ENCODE assay signal across 15 cellular contexts in the genomic region with DNA sequence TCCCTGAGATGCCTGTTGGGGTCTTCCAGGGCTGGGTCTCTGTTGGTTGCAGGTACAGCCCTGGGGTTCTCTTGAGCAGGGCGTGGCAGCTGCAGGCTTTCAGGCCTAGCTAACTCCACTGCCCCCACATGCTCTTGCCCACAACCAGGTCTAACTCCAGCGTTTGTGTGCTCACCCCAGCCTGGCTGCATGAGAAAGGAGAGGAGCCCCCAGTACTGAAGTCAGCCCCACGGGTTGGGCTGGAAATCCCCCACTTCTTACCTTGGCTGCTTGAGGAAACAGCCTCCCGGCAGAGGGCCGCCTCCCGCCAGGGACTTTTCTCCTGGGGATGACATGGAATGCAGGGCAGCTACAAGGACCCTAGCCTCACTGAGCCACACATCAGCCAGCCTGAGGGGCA. TPM values are rescaled to one million over a fixed set of nuclear protein-coding genes. Genes with fewer than 3 reads are reported as not detected.
DNase-seq lines count a peak whose midpoint lies in the region; ATAC-seq, FAIRE-seq and TF ChIP-seq lines count a peak whose summit lies in the region.
"Had no signal": no experiment of that assay in that cellular context is flagged by ENCODE, and none has a peak within 500 bp of the region (broad histone marks: within the 10 kb centered on the region; RNA-seq: fewer than 3 reads in every experiment).

No MANE protein-coding gene starts in this region.

- H3K36me3 Mint-ChIP-seq in CD8-positive, alpha-beta memory T cell: no peaks in the 10 kb centered on the region
- H3K36me3 Mint-ChIP-seq in activated CD8-positive, alpha-beta T cell treated with anti-CD3 and anti-CD28 coated beads for 36 hours (ENCODE audit: low read depth): no peaks in the 10 kb centered on the region
- H3K36me3 Mint-ChIP-seq: CD4-positive, alpha-beta memory T cell had no signal

- POLR2A ChIA-PET in CD8-positive, alpha-beta memory T cell (lab: Charles Lee): no interaction called here
- POLR2A ChIA-PET in activated CD8-positive, alpha-beta T cell treated with anti-CD3 and anti-CD28 coated beads for 36 hours (lab: Charles Lee): interaction anchor here (1.5 kb wide), 1 partner anchor 9 kb away, joined by 3 read pairs; no protein-coding TSS in a partner anchor

- no peak for TF ChIP-seq POLR2A in GM12891 (IDR thresholded peaks at IDR 0.05; ENCODE audit: low read depth, low read length)

- no peak overlapping the region for H3K27ac Mint-ChIP-seq in CD8-positive, alpha-beta memory T cell
- no peak overlapping the region for H3K27ac Mint-ChIP-seq in activated CD8-positive, alpha-beta T cell treated with anti-CD3 and anti-CD28 coated beads for 36 hours

- H4K20me1 ChIP-seq in BLaER1 treated with 17β-estradiol and CSF1 and Interleukin-3, amounts not matched to agents 10 nM and 100 nM: no peaks in the 10 kb centered on the region
- no peaks in the 10 kb centered on the region for H4K20me1 ChIP-seq in osteoblast (ENCODE audit: insufficient read depth, low read length)

- H3K27me3 Mint-ChIP-seq in CD8-positive, alpha-beta memory T cell: peaks cover 0 to 5% of the 10 kb centered on the region in 2 donors
- H3K27me3 Mint-ChIP-seq in activated CD8-positive, alpha-beta T cell treated with anti-CD3 and anti-CD28 coated beads for 36 hours: no peaks in the 10 kb centered on the region
- H3K27me3 Mint-ChIP-seq: CD4-positive, alpha-beta memory T cell had no signal

- H3K27me3 ChIP-seq in BLaER1 treated with 17β-estradiol and CSF1 and Interleukin-3, amounts not matched to agents 10 nM and 100 nM: peaks cover 0 to 12% (median 1%) of the 10 kb centered on the region in 11 experiments; a peak in 5 of 22 replicates
- H3K27me3 ChIP-seq in osteoblast (ENCODE audit: insufficient read depth, low read length): no peaks in the 10 kb centered on the region
- H3K27me3 ChIP-seq in CD8-positive, alpha-beta memory T cell (ENCODE audit: insufficient read depth, low read length, poor library complexity, severe bottlenecking): no peaks in the 10 kb centered on the region

- H3K4me1 ChIP-seq in BLaER1 treated with 17β-estradiol and CSF1 and Interleukin-3, amounts not matched to agents 10 nM and 100 nM: peaks cover 59 to 97% (median 91%) of the 10 kb centered on the region in 10 experiments
- H3K4me1 ChIP-seq in osteoblast (ENCODE audit: insufficient read depth, low read length): peaks cover 17% of the 10 kb centered on the region
- H3K4me1 ChIP-seq in CD8-positive, alpha-beta memory T cell (ENCODE audit: insufficient read depth, low read length): peaks cover 4% of the 10 kb centered on the region

- TF ChIP-seq CTCF in VCaP (conservative IDR thresholded peaks at IDR 0.05) (no peak), osteoblast (IDR thresholded peaks at IDR 0.05; ENCODE audit: extremely low read depth, low read depth, low read length) (no peak)
- TF ChIP-seq CTCF in activated CD8-positive, alpha-beta T cell treated with anti-CD3 and anti-CD28 coated beads for 36 hours (IDR thresholded peaks at IDR 0.05): no peak

- no peak overlapping the region for H3K4me3 Mint-ChIP-seq in CD8-positive, alpha-beta memory T cell
- H3K4me3 Mint-ChIP-seq in activated CD8-positive, alpha-beta T cell treated with anti-CD3 and anti-CD28 coated beads for 36 hours: no peak overlapping the region
- H3K4me3 Mint-ChIP-seq: CD4-positive, alpha-beta memory T cell had no signal

- H3K4me2 ChIP-seq in BLaER1 treated with 17β-estradiol and CSF1 and Interleukin-3, amounts not matched to agents 10 nM and 100 nM: peak overlapping the region; percentile 38 to 99 (median 98); a peak in 21 of 22 replicates
- no peak overlapping the region for H3K4me2 ChIP-seq in osteoblast (ENCODE audit: insufficient read depth, low read length)

- no peaks in the 10 kb centered on the region for H3K36me3 ChIP-seq in BLaER1 treated with 17β-estradiol and CSF1 and Interleukin-3, amounts not matched to agents 10 nM and 100 nM
- H3K36me3 ChIP-seq in osteoblast (ENCODE audit: insufficient read depth, low read length): no peaks in the 10 kb centered on the region
- no peaks in the 10 kb centered on the region for H3K36me3 ChIP-seq in CD8-positive, alpha-beta memory T cell (ENCODE audit: insufficient read depth, low read length)

- no peak overlapping the region for H2AFZ ChIP-seq in osteoblast (ENCODE audit: low read length)

- H3K9ac ChIP-seq in BLaER1 treated with 17β-estradiol and CSF1 and Interleukin-3, amounts not matched to agents 10 nM and 100 nM: 0 out of 22 replicates have a peak overlapping the region, but pooled peaks of 1 of the 11 experiments have one; percentile 12

- FAIRE-seq in GM12891 (lab: Jason Lieb, UNC): peak; percentile 23
- FAIRE-seq: H54, K562 had no signal

- no peak for ATAC-seq in activated CD8-positive, alpha-beta T cell treated with anti-CD3 and anti-CD28 coated beads for 36 hours
- ATAC-seq: K562 had no signal

- peak overlapping the region in 7 of 11 experiments; percentile 35 to 97 (median 95); a peak in 8 of 22 replicates for H3K27ac ChIP-seq in BLaER1 treated with 17β-estradiol and CSF1 and Interleukin-3, amounts not matched to agents 10 nM and 100 nM
- H3K27ac ChIP-seq in VCaP (peak overlapping the region; percentile 67), osteoblast (ENCODE audit: low read depth, low read length) (no peak overlapping the region)
- H3K27ac ChIP-seq in CD8-positive, alpha-beta memory T cell (ENCODE audit: low read depth, low read length): no peak overlapping the region
- H3K27ac ChIP-seq: C4-2B, HL-60 had no signal

- intact Hi-C loops in activated CD8-positive, alpha-beta T cell treated with anti-CD3 and anti-CD28 coated beads for 36 hours (cut with micrococcal nuclease): no loop called here

- H3K4me1 Mint-ChIP-seq in CD8-positive, alpha-beta memory T cell: peaks cover 4 to 9% (median 4%) of the 10 kb centered on the region in 3 donors
- H3K4me1 Mint-ChIP-seq in activated CD8-positive, alpha-beta T cell treated with anti-CD3 and anti-CD28 coated beads for 36 hours (ENCODE audit: low read depth): peaks cover 5% of the 10 kb centered on the region

- H3K9me3 Mint-ChIP-seq in CD8-positive, alpha-beta memory T cell: no peaks in the 10 kb centered on the region
- no peaks in the 10 kb centered on the region for H3K9me3 Mint-ChIP-seq in activated CD8-positive, alpha-beta T cell treated with anti-CD3 and anti-CD28 coated beads for 36 hours
- H3K9me3 Mint-ChIP-seq: CD4-positive, alpha-beta memory T cell had no signal

- H3K9me3 ChIP-seq in BLaER1 treated with 17β-estradiol and CSF1 and Interleukin-3, amounts not matched to agents 10 nM and 100 nM (replicated peaks in 1 of 11): no peaks in the 10 kb centered on the region
- no peaks in the 10 kb centered on the region for H3K9me3 ChIP-seq in osteoblast (ENCODE audit: low read depth, low read length)
- H3K9me3 ChIP-seq in CD8-positive, alpha-beta memory T cell (ENCODE audit: low read length): no peaks in the 10 kb centered on the region

- no peaks in the 10 kb centered on the region for H3K79me2 ChIP-seq in osteoblast (ENCODE audit: insufficient read depth, low read length)

- DNase-seq in GM12891 (ENCODE audit: insufficient read length, low spot score): no peak
- DNase-seq in osteoblast (ENCODE audit: insufficient read length, low spot score, missing footprints): peak; percentile 35
- DNase-seq in CD8-positive, alpha-beta memory T cell: no peak
- DNase-seq in DMS153 treated with DMSO at 0.1 percent for 48 hours (lab: John Stamatoyannopoulos, UW; ENCODE audit: unreplicated experiment): no peak
- no peak for DNase-seq in activated CD8-positive, alpha-beta T cell treated with anti-CD3 and anti-CD28 coated beads for 36 hours
- DNase-seq: ACHN; CD4-positive, alpha-beta memory T cell; COR-L47 had no signal

- no peak overlapping the region for H3K4me3 ChIP-seq in BLaER1 treated with 17β-estradiol and CSF1 and Interleukin-3, amounts not matched to agents 10 nM and 100 nM
- no peak overlapping the region for H3K4me3 ChIP-seq in osteoblast (ENCODE audit: insufficient read depth, low read length)
- no peak overlapping the region for H3K4me3 ChIP-seq in CD8-positive, alpha-beta memory T cell (ENCODE audit: low read length)
- H3K4me3 ChIP-seq: K562 had no signal

- CTCF ChIA-PET in CD8-positive, alpha-beta memory T cell (lab: Charles Lee): interaction anchor here (1.0 to 1.2 kb wide), 2 partner anchors 9 to 55 kb away, joined by 4 read pairs; no protein-coding TSS in a partner anchor
- CTCF ChIA-PET in activated CD8-positive, alpha-beta T cell treated with anti-CD3 and anti-CD28 coated beads for 36 hours (lab: Charles Lee): interaction anchor here (0.9 to 2.0 kb wide), 7 partner anchors 9 to 40 kb away, joined by 3 to 8 read pairs (median 4); partner anchors contain the start of genes CHAC1 and DLL4

TF ChIP-seq in GM12891, 5 proteins besides CTCF, POLR2A, EP300 and RAD21:
- no peak for TF ChIP-seq PAX5 (IDR thresholded peaks at IDR 0.05; ENCODE audit: insufficient read depth, low read length, severe bottlenecking)
- no peak for TF ChIP-seq TAF1 (IDR thresholded peaks at IDR 0.05; ENCODE audit: low read depth, low read length)
- no peak for TF ChIP-seq SPI1 (IDR thresholded peaks at IDR 0.05; ENCODE audit: low read depth, low read length)
- TF ChIP-seq POU2F2 (IDR thresholded peaks at IDR 0.05; ENCODE audit: low read depth, low read length): no peak
- TF ChIP-seq POLR2AphosphoS5 (IDR thresholded peaks at IDR 0.05; ENCODE audit: low read depth, low read length): no peak

RNA-seq across cellular contexts. Expression of gene DLL4, which starts 16.7 kb away (rescaled TPM):
- polyA plus RNA-seq in GM12891 (2012; ENCODE audit: low read depth, missing spikeins): 0.09 TPM
- total RNA-seq in osteoblast: not detected in 2 replicates
- total RNA-seq in CD8-positive, alpha-beta memory T cell: not detected
- polyA plus RNA-seq in CD8-positive, alpha-beta memory T cell: not detected
- total RNA-seq in activated CD8-positive, alpha-beta T cell treated with anti-CD3 and anti-CD28 coated beads for 36 hours: not detected
- total RNA-seq: A172; CD4-positive, alpha-beta memory T cell had no signal
- polyA plus RNA-seq: CD4-positive, alpha-beta memory T cell had no signal

RNA-seq across cellular contexts. Expression of gene VPS18, which starts 18.2 kb away (rescaled TPM):
- polyA plus RNA-seq in GM12891 (2012; ENCODE audit: low read depth, missing spikeins): 7.8 TPM
- total RNA-seq in osteoblast: 55.4 and 60.8 TPM in 2 replicates
- total RNA-seq in CD8-positive, alpha-beta memory T cell: 10 to 100 TPM; 17.2 to 17.8 TPM
- 23.0 TPM for polyA plus RNA-seq in CD8-positive, alpha-beta memory T cell
- 1 to 10 TPM; 6.1 TPM for total RNA-seq in activated CD8-positive, alpha-beta T cell treated with anti-CD3 and anti-CD28 coated beads for 36 hours

RNA-seq across cellular contexts. Expression of gene RHOV, which starts 38.4 kb away (rescaled TPM):
- polyA plus RNA-seq in GM12891 (2012; ENCODE audit: low read depth, missing spikeins): 14.7 TPM
- 0.36 TPM in 1 of 2 replicates, not detected in the other for total RNA-seq in osteoblast
- under 1 TPM; 0.24 to 0.40 TPM for total RNA-seq in CD8-positive, alpha-beta memory T cell
- not detected for polyA plus RNA-seq in CD8-positive, alpha-beta memory T cell
- total RNA-seq in activated CD8-positive, alpha-beta T cell treated with anti-CD3 and anti-CD28 coated beads for 36 hours: under 1 TPM; 0.40 to 0.41 TPM
- total RNA-seq: CD4-positive, alpha-beta memory T cell had no signal
- polyA plus RNA-seq: CD4-positive, alpha-beta memory T cell had no signal

RNA-seq across cellular contexts. Expression of gene CHAC1, which starts 40.8 kb away (rescaled TPM):
- polyA plus RNA-seq in GM12891 (2012; ENCODE audit: low read depth, missing spikeins): 5.5 TPM
- 30.0 and 30.1 TPM in 2 replicates for total RNA-seq in osteoblast
- total RNA-seq in CD8-positive, alpha-beta memory T cell: 10 to 100 TPM; 15.1 to 16.7 TPM
- polyA plus RNA-seq in CD8-positive, alpha-beta memory T cell: not detected
- 10 to 100 TPM; 21.9 to 22.6 TPM for total RNA-seq in activated CD8-positive, alpha-beta T cell treated with anti-CD3 and anti-CD28 coated beads for 36 hours

Comparison
In these comparisons a context has a peak if more than half of its experiments do, and no peak if none do; other contexts are left out.
1. H3K27ac ChIP-seq: peak in BLaER1 treated with 17β-estradiol and CSF1 and Interleukin-3, amounts not matched to agents 10 nM and 100 nM (7 of 11) and VCaP (single experiment); none in osteoblast (single experiment) and CD8-positive, alpha-beta memory T cell (single experiment).